Comparison of ENCODE assay signal across 8 cellular contexts in genomic region chr2:9423100-9423921, GRCh38. TPM values are rescaled to one million over a fixed set of nuclear protein-coding genes. Genes with fewer than 3 reads are reported as not detected.
A peak's percentile ranks its signal among the peaks of the same experiment; 100 is the strongest.
DNase-seq lines count a peak whose midpoint lies in the region; ATAC-seq and TF ChIP-seq lines count a peak whose summit lies in the region.

TSS of gene CPSF3 (plus strand) at chr2:9423654. CDS start at chr2:9423774, 120 bp downstream.
TSS of gene ITGB1BP1 (minus strand) at chr2:9423528. CDS start at chr2:9418697, 4,831 bp downstream.

- H3K4me2 ChIP-seq in KMS-11 = peak within 1 kb of the TSS; percentile 91

- TF ChIP-seq CTCF in KMS-11 (conservative IDR thresholded peaks at IDR 0.05; ENCODE audit: low read depth, low read length) (no peak), Peyer's patch (IDR thresholded peaks at IDR 0.05) (peak in 3 of 6 experiments; percentile 19 to 40 (median 36))

- H3K4me1 ChIP-seq in KMS-11 (ENCODE audit: low read depth, poor library complexity, severe bottlenecking) = peaks cover 43% of the 10 kb centered on the region
- H3K4me1 ChIP-seq in Peyer's patch = peaks cover 0 to 25% (median 4%) of the 10 kb centered on the region in 4 donors
- H3K4me1 ChIP-seq in muscle layer of duodenum (ENCODE audit: control insufficient read depth in 1 of 2, insufficient read depth in 2 of 2, low read length in 2 of 2) = peaks cover 11 to 34% of the 10 kb centered on the region in 2 donors

- peak within 1 kb of the TSS; percentile 65 for H3K27ac ChIP-seq in KMS-11
- H3K27ac ChIP-seq in Peyer's patch = peak within 1 kb of the TSS; percentile 84 to 98 (median 94)
- peak within 1 kb of the TSS; percentile 86 for H3K27ac ChIP-seq in muscle layer of duodenum (ENCODE audit: low read length)

- H3K9me3 ChIP-seq in Peyer's patch (no peaks in the 10 kb centered on the region), muscle layer of duodenum (ENCODE audit: control insufficient read depth in 1 of 2, low read length in 2 of 2) (no peaks in the 10 kb centered on the region)

- H4K20me1 ChIP-seq in KMS-11 (ENCODE audit: insufficient read depth) = no peaks in the 10 kb centered on the region

- ATAC-seq in GM21737 (IDR thresholded peaks at IDR 0.05; ENCODE audit: unreplicated experiment) (peak; percentile 80), esophagus mucosa (peak; percentile 96)

- H2AFZ ChIP-seq in KMS-11 (ENCODE audit: low read depth) = peak within 1 kb of the TSS; percentile 97

- H3K36me3 ChIP-seq in KMS-11 (ENCODE audit: insufficient read depth) = no peaks in the 10 kb centered on the region
- no peaks in the 10 kb centered on the region for H3K36me3 ChIP-seq in Peyer's patch
- H3K36me3 ChIP-seq in muscle layer of duodenum (ENCODE audit: control insufficient read depth in 1 of 2, insufficient read depth in 2 of 2, low read length in 2 of 2) = no peaks in the 10 kb centered on the region

- H3K79me2 ChIP-seq in KMS-11 (ENCODE audit: insufficient read depth, low read depth) = peaks cover 59% of the 10 kb centered on the region; the same call in 1 of the 2 replicates

- H3K4me3 ChIP-seq in KMS-11 (IDR thresholded peaks at IDR 0.05; ENCODE audit: insufficient read depth, low read depth, low read length) = peak within 1 kb of the TSS; percentile 93
- H3K4me3 ChIP-seq in Peyer's patch = peak within 1 kb of the TSS; percentile 79 to 96 (median 85)
- H3K4me3 ChIP-seq in muscle layer of duodenum (ENCODE audit: low read depth in 1 of 2, low read length in 2 of 2) = peak within 1 kb of the TSS; percentile 82 to 88

- peak; percentile 40 to 71 for TF ChIP-seq POLR2A in Peyer's patch (IDR thresholded peaks at IDR 0.05)

- H3K27me3 ChIP-seq in KMS-11 (ENCODE audit: insufficient read depth, low read depth) (no peaks in the 10 kb centered on the region), Peyer's patch (no peaks in the 10 kb centered on the region), muscle layer of duodenum (ENCODE audit: low read depth, low read length) (no peaks in the 10 kb centered on the region)

- DNase-seq in DMS53 treated with DMSO at 0.1 percent for 48 hours (lab: John Stamatoyannopoulos, UW; ENCODE audit: unreplicated experiment) (peak; percentile 83), Peyer's patch (peak; percentile 95 to 98 (median 97))
- peak; percentile 97 to 99 for DNase-seq in activated T-cell treated with anti-CD3 and anti-CD28 coated beads, Interleukin-2, amount 50 U/mL, for 48 hours
- DNase-seq in stimulated activated CD8-positive, alpha-beta memory T cell treated with anti-CD3 and anti-CD28 coated beads, Interleukin-7, amount 100 ng/mL, for 4 hours (ENCODE audit: low read depth in 2 of 2) = peak; percentile 93 to 97

- H3K9ac ChIP-seq in KMS-11 = peak within 1 kb of the TSS; percentile 81

RNA-seq across cellular contexts. Expression of gene CPSF3, which starts in this region (rescaled TPM):
- total RNA-seq in Peyer's patch = 10 to 100 TPM; 20.1 to 57.8 (median 32.0) TPM
- 26.2 TPM for total RNA-seq in esophagus mucosa

RNA-seq across cellular contexts. Expression of gene ITGB1BP1, which starts in this region (rescaled TPM):
- total RNA-seq in Peyer's patch = 10 to 100 TPM; 22.8 to 46.2 (median 29.2) TPM
- total RNA-seq in esophagus mucosa = 53.8 TPM

Comparison
In these comparisons a context has a peak if more than half of its experiments do, and no peak if none do; other contexts are left out.
1. Peak in every context shown above with its lines: DNase-seq, ATAC-seq, H3K4me3 ChIP-seq and H3K27ac ChIP-seq.